Comparison of ENCODE assay signal across 15 cellular contexts in genomic region chr9:98864257-98865180, GRCh38. TPM values are rescaled to one million over a fixed set of nuclear protein-coding genes. Genes with fewer than 3 reads are reported as not detected.
DNase-seq lines count a peak whose midpoint lies in the region; ATAC-seq and TF ChIP-seq lines count a peak whose summit lies in the region.
"Had no signal": no experiment of that assay in that cellular context is flagged by ENCODE, and none has a peak within 500 bp of the region (broad histone marks: within the 10 kb centered on the region; RNA-seq: fewer than 3 reads in every experiment).

No MANE protein-coding gene starts in this region.

- H3K9ac ChIP-seq in mesenchymal stem cell (ENCODE audit: low read length) = peak overlapping the region; percentile 5
- H3K9ac ChIP-seq in smooth muscle cell (ENCODE audit: low read depth) = no peak overlapping the region

- peak overlapping the region in 1 of 2 experiments; percentile 35 for H3K4ac ChIP-seq in mesenchymal stem cell (ENCODE audit: low read depth in 1 of 2, low read length in 2 of 2)

- H3K27me3 ChIP-seq in mesenchymal stem cell (ENCODE audit: control insufficient read depth in 1 of 2, insufficient read depth in 1 of 2, low read length in 2 of 2) (peaks cover 0 to 14% of the 10 kb centered on the region in 2 experiments), smooth muscle cell (ENCODE audit: low read depth) (no peaks in the 10 kb centered on the region), SJCRH30 (no peaks in the 10 kb centered on the region)
- H3K27me3 ChIP-seq: MG63, pancreas had no signal

- no peak overlapping the region for H3K4me2 ChIP-seq in mesenchymal stem cell (ENCODE audit: low read length, poor library complexity, severe bottlenecking)
- H3K4me2 ChIP-seq in smooth muscle cell = no peak overlapping the region

- no peaks in the 10 kb centered on the region for H3K36me3 ChIP-seq in mesenchymal stem cell (ENCODE audit: control insufficient read depth in 1 of 2, insufficient read depth in 2 of 2, low read depth in 1 of 2, low read length in 2 of 2)
- no peaks in the 10 kb centered on the region for H3K36me3 ChIP-seq in smooth muscle cell (ENCODE audit: low read depth)
- H3K36me3 ChIP-seq in SJCRH30 = no peaks in the 10 kb centered on the region
- H3K36me3 ChIP-seq: MG63, pancreas had no signal

- H3F3A ChIP-seq in smooth muscle cell (ENCODE audit: low read depth) = peaks cover 7% of the 10 kb centered on the region

- ATAC-seq in GM18502 (IDR thresholded peaks at IDR 0.05; ENCODE audit: poor library complexity, unreplicated experiment) = no peak
- ATAC-seq: pancreas, WTC11 had no signal

- H3K18ac ChIP-seq in mesenchymal stem cell (ENCODE audit: low read depth in 1 of 2, low read length in 2 of 2) = peak overlapping the region; percentile 11 to 64

- no peaks in the 10 kb centered on the region for H4K20me1 ChIP-seq in smooth muscle cell (ENCODE audit: low read depth)

- no peak overlapping the region for H3K23ac ChIP-seq in mesenchymal stem cell (ENCODE audit: low read length in 2 of 2)

- H2AK5ac ChIP-seq in mesenchymal stem cell (ENCODE audit: low read length, severe bottlenecking) = no peak overlapping the region

- WGBS in mesenchymal stem cell = 96% methylated on average over 9 of the region's 9 CpGs
- WGBS in smooth muscle cell (ENCODE audit: low lambda C conversion rate) = 73% methylated on average over 9 of the region's 9 CpGs

- no peaks in the 10 kb centered on the region for H3K79me2 ChIP-seq in smooth muscle cell (ENCODE audit: low read depth)

- H3K79me1 ChIP-seq in mesenchymal stem cell (replicated peaks; ENCODE audit: low read length, poor library complexity, severe bottlenecking) = no peaks in the 10 kb centered on the region

- TF ChIP-seq CTCF in fibroblast of mammary gland (conservative IDR thresholded peaks at IDR 0.05; ENCODE audit: control insufficient read depth, insufficient read depth, low read depth, low read length) (no peak), smooth muscle cell (IDR thresholded peaks at IDR 0.05; ENCODE audit: borderline replicate concordance, insufficient read depth, poor library complexity, severe bottlenecking) (no peak)

- no peak overlapping the region for H3K4me3 ChIP-seq in fibroblast of mammary gland (ENCODE audit: control insufficient read depth, low read depth, low read length)
- H3K4me3 ChIP-seq in mesenchymal stem cell (ENCODE audit: insufficient read depth in 1 of 2, low read depth in 1 of 2, low read length in 2 of 2) = no peak overlapping the region
- no peak overlapping the region for H3K4me3 ChIP-seq in smooth muscle cell
- H3K4me3 ChIP-seq in SJCRH30 = no peak overlapping the region
- H3K4me3 ChIP-seq: MG63, pancreas had no signal

- H3K27ac ChIP-seq in mesenchymal stem cell (ENCODE audit: low read length, poor library complexity, severe bottlenecking) (no peak overlapping the region), smooth muscle cell (ENCODE audit: low read depth) (peak overlapping the region; percentile 80), SJCRH30 (no peak overlapping the region)
- H3K27ac ChIP-seq: pancreas had no signal

- H2BK120ac ChIP-seq in mesenchymal stem cell (ENCODE audit: low read depth, low read length) = peak overlapping the region; percentile 52

- H2AFZ ChIP-seq in mesenchymal stem cell (ENCODE audit: low read depth, low read length) = no peak overlapping the region
- peak overlapping the region; percentile 7 for H2AFZ ChIP-seq in smooth muscle cell (ENCODE audit: low read depth)

- H2BK5ac ChIP-seq in mesenchymal stem cell (ENCODE audit: low read depth, low read length, poor library complexity, severe bottlenecking) = no peak overlapping the region

- H3K9me3 ChIP-seq in mesenchymal stem cell (ENCODE audit: control insufficient read depth, low read length) = no peaks in the 10 kb centered on the region
- H3K9me3 ChIP-seq in smooth muscle cell (replicated peaks; ENCODE audit: low read depth) = no peaks in the 10 kb centered on the region
- no peaks in the 10 kb centered on the region for H3K9me3 ChIP-seq in SJCRH30 (replicated peaks)
- H3K9me3 ChIP-seq: MG63, pancreas had no signal

- peak overlapping the region; percentile 34 for H2BK15ac ChIP-seq in mesenchymal stem cell (ENCODE audit: low read depth, poor library complexity, severe bottlenecking)

- no peak overlapping the region for H3K14ac ChIP-seq in mesenchymal stem cell (ENCODE audit: low read length in 2 of 2)

- H2BK12ac ChIP-seq in mesenchymal stem cell (ENCODE audit: low read length in 2 of 2) = no peak overlapping the region

- H4K91ac ChIP-seq in mesenchymal stem cell (ENCODE audit: low read length) = no peak overlapping the region

- H4K8ac ChIP-seq in mesenchymal stem cell (ENCODE audit: low read length) = peak overlapping the region; percentile 27

- peaks cover 4% of the 10 kb centered on the region for H3K4me1 ChIP-seq in mesenchymal stem cell (ENCODE audit: control insufficient read depth, insufficient read depth, low read depth, low read length)
- H3K4me1 ChIP-seq in smooth muscle cell (ENCODE audit: low read depth) = peaks cover 6% of the 10 kb centered on the region
- H3K4me1 ChIP-seq in SJCRH30 = peaks cover 32% of the 10 kb centered on the region

- DNase-seq in EH (ENCODE audit: low read depth) = peak; percentile 76
- peak; percentile 94 for DNase-seq in fibroblast of mammary gland (ENCODE audit: low read depth)
- DNase-seq in mesenchymal stem cell = peak; percentile 86
- DNase-seq in smooth muscle cell (lab: John Stamatoyannopoulos, UW; ENCODE audit: unreplicated experiment) = no peak
- DNase-seq in SJCRH30 = no peak
- no peak for DNase-seq in effector CD8-positive, alpha-beta T cell (lab: John Stamatoyannopoulos, UW)
- no peak for DNase-seq in NCI-H345 (lab: John Stamatoyannopoulos, UW)
- DNase-seq: activated effector memory CD4-positive, alpha-beta T cell treated with Interleukin-2 at 50 U/mL for 16 hours; anterior cingulate cortex; MG63; NCI-H2029; NCI-H526 treated with DMSO at 0.1 percent for 48 hours; pancreas had no signal

RNA-seq across cellular contexts. Expression of gene GALNT12, which starts 57.0 kb away (rescaled TPM):
- polyA plus RNA-seq in mesenchymal stem cell (2013, experiment 1 of 2) = 0.68 TPM
- polyA plus RNA-seq in mesenchymal stem cell (2013, experiment 2 of 2) = 0.67 TPM
- 1.7 and 2.6 TPM in 2 replicates for total RNA-seq in smooth muscle cell
- 2.9 and 4.0 TPM in 2 replicates for polyA plus RNA-seq in smooth muscle cell
- total RNA-seq in SJCRH30 (2014; rRNA removed; shearing (Covaris generic)) = 2.2 and 2.7 TPM in 2 replicates

Comparison
In these comparisons a context has a peak if more than half of its experiments do, and no peak if none do; other contexts are left out.
1. DNase-seq: peak in EH (single experiment), fibroblast of mammary gland (single experiment) and mesenchymal stem cell (single experiment); none in smooth muscle cell (single experiment), SJCRH30 (0 of 2), effector CD8-positive, alpha-beta T cell (single experiment) and NCI-H345 (single experiment).